17 cellular contexts compared by ENCODE assay signal in genomic region chr20:17565164-17565845, GRCh38. TPM values are rescaled to one million over a fixed set of nuclear protein-coding genes. Genes with fewer than 3 reads are reported as not detected.
DNase-seq lines count a peak whose midpoint lies in the region; ATAC-seq and TF ChIP-seq lines count a peak whose summit lies in the region.
"Had no signal": no experiment of that assay in that cellular context is flagged by ENCODE, and none has a peak within 500 bp of the region (broad histone marks: within the 10 kb centered on the region; RNA-seq: fewer than 3 reads in every experiment).

No MANE protein-coding gene starts in this region.

- H3K27me3 Mint-ChIP-seq in nephron (ENCODE audit: low read depth): no peaks in the 10 kb centered on the region
- no peaks in the 10 kb centered on the region for H3K27me3 Mint-ChIP-seq in activated CD4-positive, alpha-beta memory T cell treated with anti-CD3 and anti-CD28 coated beads for 36 hours

- H3F3A ChIP-seq in PC-9 (ENCODE audit: insufficient read depth, low read depth): peaks cover 38% of the 10 kb centered on the region; the same call in 1 of the 2 replicates

- no peak overlapping the region for H3K4me3 ChIP-seq in A673 (ENCODE audit: low read depth, low read length, poor library complexity, severe bottlenecking)
- H3K4me3 ChIP-seq in PC-9: no peak overlapping the region
- no peak overlapping the region for H3K4me3 ChIP-seq in coronary artery
- H3K4me3 ChIP-seq: K562 had no signal

- no peaks in the 10 kb centered on the region for H3K36me3 Mint-ChIP-seq in nephron (ENCODE audit: low read depth)
- no peaks in the 10 kb centered on the region for H3K36me3 Mint-ChIP-seq in activated CD4-positive, alpha-beta memory T cell treated with anti-CD3 and anti-CD28 coated beads for 36 hours
- H3K36me3 Mint-ChIP-seq: memory B cell had no signal

- H3K27me3 ChIP-seq in A673 (replicated peaks; ENCODE audit: insufficient read depth, low read depth, low read length, poor library complexity) (no peaks in the 10 kb centered on the region), PC-9 (ENCODE audit: insufficient read depth, low read depth) (no peaks in the 10 kb centered on the region)

- H3K27ac ChIP-seq in A673 (ENCODE audit: low read depth, low read length, poor library complexity, severe bottlenecking): no peak overlapping the region
- H3K27ac ChIP-seq in PC-9: peak overlapping the region; percentile 29
- H3K27ac ChIP-seq in coronary artery: peak overlapping the region; percentile 100
- H3K27ac ChIP-seq: neutrophil, WERI-Rb-1 had no signal

- POLR2A ChIA-PET in A673 (lab: Charles Lee; ENCODE audit: low non-redundant PET): interaction anchor here (0.7 kb wide), 1 partner anchor 56 kb away, joined by 14 read pairs; no protein-coding TSS in a partner anchor
- POLR2A ChIA-PET in PC-9 (lab: Charles Lee; ENCODE audit: unreplicated experiment): interaction anchor here (0.7 kb wide), 1 partner anchor 23 kb away, joined by 7 read pairs; no protein-coding TSS in a partner anchor
- POLR2A ChIA-PET in activated CD4-positive, alpha-beta memory T cell treated with anti-CD3 and anti-CD28 coated beads for 36 hours (lab: Charles Lee): no interaction called here

- peaks cover 23% of the 10 kb centered on the region for H3K79me2 ChIP-seq in PC-9 (ENCODE audit: low read depth)

- no peak for ATAC-seq in HG02981 (IDR thresholded peaks at IDR 0.05; ENCODE audit: unreplicated experiment)
- ATAC-seq: K562 had no signal

- intact Hi-C loops in A673 (cut with micrococcal nuclease; ENCODE audit: unreplicated experiment): loop anchor here (5.0 kb wide), 1 partner anchor 97 kb away; no protein-coding TSS in a partner anchor
- intact Hi-C loops in PC-9 (cut with micrococcal nuclease; ENCODE audit: unreplicated experiment): no loop called here
- intact Hi-C loops in activated CD4-positive, alpha-beta memory T cell treated with anti-CD3 and anti-CD28 coated beads for 36 hours (cut with micrococcal nuclease): no loop called here

- H3K27ac Mint-ChIP-seq in nephron: peak overlapping the region; percentile 21 to 88 (median 46)
- no peak overlapping the region for H3K27ac Mint-ChIP-seq in activated CD4-positive, alpha-beta memory T cell treated with anti-CD3 and anti-CD28 coated beads for 36 hours
- H3K27ac Mint-ChIP-seq: activated T-helper 2 cell treated with anti-CD3 and anti-CD28 coated beads, Interferon-gamma antibody, Interleukin-2, Interleukin-4, amounts not matched to agents 10 μg/mL and 5 μg/mL and 100 μg/mL, durations not matched to agents 14 hours and 24 hours and 36 hours; memory B cell had no signal

- peaks cover 7% of the 10 kb centered on the region for H3K4me1 Mint-ChIP-seq in nephron
- H3K4me1 Mint-ChIP-seq in activated CD4-positive, alpha-beta memory T cell treated with anti-CD3 and anti-CD28 coated beads for 36 hours (ENCODE audit: low read depth): peaks cover 12% of the 10 kb centered on the region

- peak overlapping the region; percentile 35 for H3K4me2 ChIP-seq in PC-9

- H3K9me2 ChIP-seq in PC-9 (ENCODE audit: insufficient read depth): no peaks in the 10 kb centered on the region

- CTCF ChIA-PET in A673 (lab: Charles Lee) (no interaction called here), PC-9 (lab: Charles Lee) (no interaction called here)
- CTCF ChIA-PET in activated CD4-positive, alpha-beta memory T cell treated with anti-CD3 and anti-CD28 coated beads for 36 hours (lab: Charles Lee): no interaction called here

- H4K20me1 ChIP-seq in PC-9 (ENCODE audit: insufficient read depth): no peaks in the 10 kb centered on the region

- H3K4me3 Mint-ChIP-seq in nephron: peak overlapping the region in 2 of 3 experiments; percentile 13 to 32
- no peak overlapping the region for H3K4me3 Mint-ChIP-seq in activated CD4-positive, alpha-beta memory T cell treated with anti-CD3 and anti-CD28 coated beads for 36 hours
- H3K4me3 Mint-ChIP-seq: memory B cell had no signal

- H3K36me3 ChIP-seq in A673 (ENCODE audit: insufficient read depth, low read length, poor library complexity, severe bottlenecking) (no peaks in the 10 kb centered on the region), PC-9 (ENCODE audit: low read depth) (no peaks in the 10 kb centered on the region)
- H3K36me3 ChIP-seq: neutrophil, WERI-Rb-1 had no signal

- H3K9me3 Mint-ChIP-seq in nephron: no peaks in the 10 kb centered on the region
- no peaks in the 10 kb centered on the region for H3K9me3 Mint-ChIP-seq in activated CD4-positive, alpha-beta memory T cell treated with anti-CD3 and anti-CD28 coated beads for 36 hours
- H3K9me3 Mint-ChIP-seq: memory B cell had no signal

- H3K4me1 ChIP-seq in A673 (ENCODE audit: insufficient read depth, low read length, poor library complexity, severe bottlenecking) (no peaks in the 10 kb centered on the region), PC-9 (replicated peaks; ENCODE audit: insufficient read depth) (peaks cover 74% of the 10 kb centered on the region)

- DNase-seq in A673 (ENCODE audit: low spot score) (peak; percentile 62), PC-9 (peak in 1 of 2 experiments; percentile 78), coronary artery (ENCODE audit: low spot score) (no peak), Kasumi-1 (lab: John Stamatoyannopoulos, UW) (no peak)
- DNase-seq in stimulated activated CD8-positive, alpha-beta memory T cell treated with anti-CD3 and anti-CD28 coated beads, Interleukin-4, amount 100 ng/mL, for 48 hours: no peak
- DNase-seq in activated CD4-positive, alpha-beta memory T cell treated with anti-CD3 and anti-CD28 coated beads for 36 hours: no peak
- DNase-seq: anterior cingulate cortex, GDM1, NCI-H1105 treated with DMSO at 0.1 percent for 48 hours, NCI-H446, WERI-Rb-1 had no signal

- BruUV-seq in A673 (replicated peaks; lab: Mats Ljungman, UMichigan): no TSS peak
- no TSS peak for BruUV-seq in PC-9 (replicated peaks; lab: Mats Ljungman, UMichigan)

- no peaks in the 10 kb centered on the region for H3K9me3 ChIP-seq in A673 (ENCODE audit: low read depth, low read length, poor library complexity, severe bottlenecking)
- H3K9me3 ChIP-seq in PC-9 (ENCODE audit: insufficient read depth, low read depth): no peaks in the 10 kb centered on the region
- H3K9me3 ChIP-seq: neutrophil had no signal

- H2AFZ ChIP-seq in PC-9: no peak overlapping the region

- TF ChIP-seq CTCF in A673 (conservative IDR thresholded peaks at IDR 0.05; ENCODE audit: low read depth, low read length): no peak
- no peak for TF ChIP-seq CTCF in PC-9 (conservative IDR thresholded peaks at IDR 0.05)
- TF ChIP-seq CTCF in coronary artery (IDR thresholded peaks at IDR 0.05): no peak
- TF ChIP-seq CTCF in nephron (IDR thresholded peaks at IDR 0.05; ENCODE audit: unreplicated experiment in 3 of 3): no peak

RNA-seq across cellular contexts. Expression of gene DSTN, which starts 4.6 kb away (rescaled TPM):
- total RNA-seq in A673 (2021) (148 and 159 TPM in 2 replicates), PC-9 (2021) (296 and 366 TPM in 2 replicates)
- 10 to 100 TPM; 91.2 to 94.3 TPM for total RNA-seq in activated CD4-positive, alpha-beta memory T cell treated with anti-CD3 and anti-CD28 coated beads for 36 hours

RNA-seq across cellular contexts. Expression of gene BFSP1, which starts 34.1 kb away (rescaled TPM):
- 6.1 and 7.4 TPM in 2 replicates for total RNA-seq in A673 (2021)
- total RNA-seq in PC-9 (2021): 10.4 and 13.8 TPM in 2 replicates
- total RNA-seq in activated CD4-positive, alpha-beta memory T cell treated with anti-CD3 and anti-CD28 coated beads for 36 hours: under 1 TPM; 0.34 to 0.36 TPM
